23 cellular contexts compared by ENCODE assay signal in the genomic region with DNA sequence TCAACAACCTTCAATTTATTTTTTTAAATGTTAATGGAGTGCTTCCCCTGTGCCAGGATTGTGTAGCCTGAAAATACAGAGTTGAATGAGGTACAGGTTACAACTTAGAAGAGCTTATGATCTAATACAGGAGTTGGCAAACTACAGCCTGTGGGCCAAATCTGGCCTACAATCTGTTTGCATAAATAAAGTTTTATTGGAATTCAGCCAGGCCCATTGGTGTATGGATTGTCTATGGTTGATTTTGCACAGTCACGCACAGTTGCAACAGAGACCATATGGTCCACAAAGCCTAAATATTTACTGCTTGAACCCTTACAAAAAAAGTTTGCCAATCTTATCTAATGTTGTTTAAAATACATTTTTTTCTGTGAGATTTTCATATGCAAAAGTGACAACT.
"Had no signal": no experiment of that assay in that cellular context is flagged by ENCODE, and none has a peak within 500 bp of the region (broad histone marks: within the 10 kb centered on the region; RNA-seq: fewer than 3 reads in every experiment).

No MANE protein-coding gene starts in this region.

- H3K27ac ChIP-seq: hepatocyte, left ventricle myocardium inferior, neural progenitor cell, ovary, suprapubic skin, thyroid gland had no signal

- H3K4me2 ChIP-seq: hepatocyte, neural progenitor cell had no signal

- DNase-seq: effector CD4-positive, alpha-beta T cell; endodermal cell; erythroblast; foreskin melanocyte; head of caudate nucleus; kidney; left cardiac atrium; left ventricle myocardium inferior; mesenchymal stem cell; midbrain; nucleus accumbens; ovary; right cardiac atrium; stimulated activated CD4-positive, alpha-beta T cell treated with anti-CD3 and anti-CD28 coated beads, Interleukin-4, amount 100 ng/mL, for 1 hour; stimulated activated CD8-positive, alpha-beta memory T cell treated with anti-CD3 and anti-CD28 coated beads, Interleukin-4, amount 100 ng/mL, for 48 hours; stimulated activated naive CD8-positive, alpha-beta T cell treated with anti-CD3 and anti-CD28 coated beads, Interleukin-15, Interleukin-2, amounts not matched to agents 100 U/mL and 50 U/mL, for 24 hours; thyroid gland had no signal

- H3K36me3 ChIP-seq: left ventricle myocardium inferior, neural progenitor cell, ovary, suprapubic skin, thyroid gland had no signal

- H3K9ac ChIP-seq: neural progenitor cell had no signal

- H3K27me3 ChIP-seq: hepatocyte, neural progenitor cell, ovary, suprapubic skin, thyroid gland had no signal

- FAIRE-seq: endothelial cell of umbilical vein, kidney, urothelium cell line had no signal

- H3K4me3 ChIP-seq: hepatocyte, left ventricle myocardium inferior, lung, neural progenitor cell, ovary, suprapubic skin, thyroid gland had no signal

- H3K9me3 ChIP-seq: left ventricle myocardium inferior, ovary, suprapubic skin, thyroid gland had no signal
